In genomic region chr1:33036051-33036525, GRCh38 we compare ENCODE assay signal across 8 cellular contexts. TPM values are rescaled to one million over a fixed set of nuclear protein-coding genes. Genes with fewer than 3 reads are reported as not detected.
DNase-seq lines count a peak whose midpoint lies in the region; ATAC-seq and TF ChIP-seq lines count a peak whose summit lies in the region.

No MANE protein-coding gene starts in this region.

- no peak for TF ChIP-seq CTCF in WERI-Rb-1 (IDR thresholded peaks at IDR 0.05; ENCODE audit: low read depth, low read length)
- TF ChIP-seq CTCF in fibroblast of villous mesenchyme (IDR thresholded peaks at IDR 0.05; ENCODE audit: insufficient read depth, low read depth, low read length) = no peak
- no peak for TF ChIP-seq CTCF in osteocyte (IDR thresholded peaks at IDR 0.05)

- peak overlapping the region; percentile 61 to 91 (median 86); a peak in 21 of 22 replicates for H3K27ac ChIP-seq in BLaER1 treated with 17β-estradiol and CSF1 and Interleukin-3, amounts not matched to agents 10 nM and 100 nM
- H3K27ac ChIP-seq in WERI-Rb-1 = peak overlapping the region; percentile 73

- peaks cover 6% of the 10 kb centered on the region for H3K36me3 Mint-ChIP-seq in osteocyte (ENCODE audit: unreplicated experiment)

- ATAC-seq in HG02973 (IDR thresholded peaks at IDR 0.05; ENCODE audit: unreplicated experiment) (peak; percentile 5), HG03457 (IDR thresholded peaks at IDR 0.05; ENCODE audit: unreplicated experiment) (no peak)

- H3K4me3 Mint-ChIP-seq in osteocyte (ENCODE audit: unreplicated experiment) = peak overlapping the region; percentile 91

- DNase-seq in WERI-Rb-1 (no peak), fibroblast of villous mesenchyme (ENCODE audit: low read depth) (peak; percentile 21), osteocyte (ENCODE audit: extremely low spot score, unreplicated experiment) (no peak), DMS79 (lab: John Stamatoyannopoulos, UW) (no peak), posterior cingulate gyrus (no peak)

- peak overlapping the region; percentile 82 to 97 (median 86) for H3K4me3 ChIP-seq in BLaER1 treated with 17β-estradiol and CSF1 and Interleukin-3, amounts not matched to agents 10 nM and 100 nM
- H3K4me3 ChIP-seq in WERI-Rb-1 (ENCODE audit: low read depth, low read length) (peak overlapping the region; percentile 77), fibroblast of villous mesenchyme (ENCODE audit: low read depth, low read length) (peak overlapping the region; percentile 95)

- no peaks in the 10 kb centered on the region for H3K27me3 ChIP-seq in BLaER1 treated with 17β-estradiol and CSF1 and Interleukin-3, amounts not matched to agents 10 nM and 100 nM
- H3K27me3 ChIP-seq in WERI-Rb-1 (ENCODE audit: insufficient read depth, low read depth, severe bottlenecking) = no peaks in the 10 kb centered on the region

- H3K4me1 ChIP-seq in BLaER1 treated with 17β-estradiol and CSF1 and Interleukin-3, amounts not matched to agents 10 nM and 100 nM = peaks cover 63 to 88% (median 73%) of the 10 kb centered on the region in 10 experiments

- H4K20me1 ChIP-seq in BLaER1 treated with 17β-estradiol and CSF1 and Interleukin-3, amounts not matched to agents 10 nM and 100 nM = peaks cover 8 to 47% (median 41%) of the 10 kb centered on the region in 11 experiments; a peak in 18 of 22 replicates

- peak overlapping the region; percentile 84 to 92 (median 88) for H3K9ac ChIP-seq in BLaER1 treated with 17β-estradiol and CSF1 and Interleukin-3, amounts not matched to agents 10 nM and 100 nM

- H3K36me3 ChIP-seq in BLaER1 treated with 17β-estradiol and CSF1 and Interleukin-3, amounts not matched to agents 10 nM and 100 nM = peaks cover 3 to 43% (median 31%) of the 10 kb centered on the region in 11 experiments; a peak in 18 of 22 replicates
- H3K36me3 ChIP-seq in WERI-Rb-1 = peaks cover 27% of the 10 kb centered on the region

- peaks cover 21% of the 10 kb centered on the region for H3K4me1 Mint-ChIP-seq in osteocyte (ENCODE audit: unreplicated experiment)

- H3K27ac Mint-ChIP-seq in osteocyte (ENCODE audit: unreplicated experiment) = peak overlapping the region; percentile 91

- no peaks in the 10 kb centered on the region for H3K27me3 Mint-ChIP-seq in osteocyte (ENCODE audit: unreplicated experiment)

- no peaks in the 10 kb centered on the region; a peak in 3 of 22 replicates for H3K9me3 ChIP-seq in BLaER1 treated with 17β-estradiol and CSF1 and Interleukin-3, amounts not matched to agents 10 nM and 100 nM (replicated peaks in 1 of 11)
- peaks cover 5% of the 10 kb centered on the region for H3K9me3 ChIP-seq in WERI-Rb-1 (ENCODE audit: severe bottlenecking)

- peak overlapping the region; percentile 89 to 98 (median 93) for H3K4me2 ChIP-seq in BLaER1 treated with 17β-estradiol and CSF1 and Interleukin-3, amounts not matched to agents 10 nM and 100 nM

- H3K9me3 Mint-ChIP-seq in osteocyte (ENCODE audit: unreplicated experiment) = no peaks in the 10 kb centered on the region

- intact Hi-C loops in posterior cingulate gyrus (cut with DNase I) = loop anchor here (10.0 kb wide), 1 partner anchor 71 kb away; the partner anchor contains the start of gene RNF19B

RNA-seq across cellular contexts. Expression of gene AK2, which starts 0.6 kb away (rescaled TPM):
- total RNA-seq in fibroblast of villous mesenchyme (99.7 and 120 TPM in 2 replicates), osteocyte (93.0 and 94.6 TPM in 2 replicates)

RNA-seq across cellular contexts. Expression of gene AZIN2, which starts 44.9 kb away (rescaled TPM):
- total RNA-seq in fibroblast of villous mesenchyme = 2.6 and 6.8 TPM in 2 replicates
- total RNA-seq in osteocyte = 8.0 and 10.4 TPM in 2 replicates
